Comparison of ENCODE assay signal across 29 cellular contexts in the genomic region with DNA sequence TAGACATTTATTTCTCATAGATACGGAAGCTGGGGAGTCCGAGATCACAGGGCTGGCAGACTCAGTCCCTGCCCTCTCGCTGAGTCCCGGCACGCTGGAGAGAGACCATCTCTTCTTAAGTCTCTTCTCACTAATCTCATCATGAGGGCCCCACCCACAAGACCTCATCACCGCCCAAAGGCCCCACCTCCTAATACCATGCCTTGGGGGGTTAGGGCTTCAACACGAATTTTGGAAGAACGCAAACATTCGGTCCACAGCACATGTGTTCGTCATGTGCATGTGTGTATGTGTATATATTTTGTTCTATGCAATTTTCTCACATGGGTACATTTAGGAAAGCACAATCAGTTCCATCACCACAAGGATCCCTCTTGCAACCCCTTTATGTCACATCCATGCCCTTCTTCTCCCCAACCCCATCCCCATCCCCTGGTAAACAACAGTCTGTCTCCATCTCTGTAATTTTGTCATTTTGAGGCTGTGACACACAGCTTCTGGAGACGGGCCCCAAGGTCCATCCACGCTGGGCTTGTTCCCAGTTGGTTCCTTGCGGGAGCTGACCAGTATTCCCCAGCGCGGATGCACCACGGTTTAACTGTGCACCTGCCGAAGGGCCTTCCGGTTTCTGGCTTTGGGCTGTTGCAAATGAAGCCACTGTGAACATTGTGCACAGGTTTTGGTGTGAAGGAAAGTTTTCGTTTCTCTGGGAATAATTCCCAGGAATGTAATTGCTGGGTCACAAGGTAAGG.
A peak's percentile ranks its signal among the peaks of the same experiment; 100 is the strongest.
DNase-seq lines count a peak whose midpoint lies in the region; ATAC-seq, FAIRE-seq and TF ChIP-seq lines count a peak whose summit lies in the region.
"Had no signal": no experiment of that assay in that cellular context is flagged by ENCODE, and none has a peak within 500 bp of the region (broad histone marks: within the 10 kb centered on the region; RNA-seq: fewer than 3 reads in every experiment).

No MANE protein-coding gene starts in this region.

- H3K27ac ChIP-seq in kidney (ENCODE audit: low read depth in 2 of 2, low read length in 2 of 2) (no peak overlapping the region), foreskin keratinocyte (no peak overlapping the region)
- H3K27ac ChIP-seq: A549; BLaER1 treated with 17β-estradiol and CSF1 and Interleukin-3, amounts not matched to agents 10 nM and 100 nM; GM23248; SJSA1 had no signal

- H3K36me3 Mint-ChIP-seq in CD14-positive monocyte = no peaks in the 10 kb centered on the region
- H3K36me3 Mint-ChIP-seq in osteocyte (ENCODE audit: unreplicated experiment) = no peaks in the 10 kb centered on the region
- H3K36me3 Mint-ChIP-seq: CD4-positive, alpha-beta memory T cell had no signal

- H3K27me3 Mint-ChIP-seq in CD14-positive monocyte (ENCODE audit: low read depth in 3 of 3) (peaks cover 0 to 2% (median 2%) of the 10 kb centered on the region in 3 donors), osteocyte (ENCODE audit: unreplicated experiment) (peaks cover 14% of the 10 kb centered on the region)

- no peaks in the 10 kb centered on the region for H3K4me1 Mint-ChIP-seq in CD14-positive monocyte
- no peaks in the 10 kb centered on the region for H3K4me1 Mint-ChIP-seq in osteocyte (ENCODE audit: unreplicated experiment)
- H3K4me1 Mint-ChIP-seq: CD4-positive, alpha-beta memory T cell had no signal

- H3K36me3 ChIP-seq in H7 (replicated peaks; ENCODE audit: control insufficient read depth, insufficient read depth, low read length) = no peaks in the 10 kb centered on the region
- H3K36me3 ChIP-seq in kidney (ENCODE audit: control insufficient read depth in 1 of 2, insufficient read depth in 2 of 2, low read length in 2 of 2) = no peaks in the 10 kb centered on the region
- H3K36me3 ChIP-seq: BLaER1 treated with 17β-estradiol and CSF1 and Interleukin-3, amounts not matched to agents 10 nM and 100 nM; MG63; SJSA1 had no signal

- H3K27ac Mint-ChIP-seq in CD14-positive monocyte (no peak overlapping the region), osteocyte (ENCODE audit: unreplicated experiment) (no peak overlapping the region)
- H3K27ac Mint-ChIP-seq: CD4-positive, alpha-beta memory T cell had no signal

- H3K27me3 ChIP-seq in H7 (ENCODE audit: control insufficient read depth, insufficient read depth, low read length) (no peaks in the 10 kb centered on the region), foreskin keratinocyte (no peaks in the 10 kb centered on the region)
- H3K27me3 ChIP-seq: MG63, SJSA1 had no signal

- no peak for TF ChIP-seq CTCF in CD14-positive monocyte (IDR thresholded peaks at IDR 0.05)
- TF ChIP-seq CTCF in kidney (IDR thresholded peaks at IDR 0.05; ENCODE audit: borderline replicate concordance, extremely low read depth, insufficient read depth) = no peak
- TF ChIP-seq CTCF in osteocyte (IDR thresholded peaks at IDR 0.05) = no peak
- no peak for TF ChIP-seq CTCF in foreskin keratinocyte (conservative IDR thresholded peaks at IDR 0.05)

- ATAC-seq in foreskin keratinocyte (no peak), GM21423 (IDR thresholded peaks at IDR 0.05; ENCODE audit: unreplicated experiment) (no peak)
- ATAC-seq: A549 had no signal

- FAIRE-seq in kidney (lab: Jason Lieb, UNC) = no peak
- FAIRE-seq: A549, G401.6 had no signal

- peaks cover 0 to 6% (median 3%) of the 10 kb centered on the region in 7 donors for H3K9me3 Mint-ChIP-seq in CD14-positive monocyte
- H3K9me3 Mint-ChIP-seq in osteocyte (ENCODE audit: unreplicated experiment) = peaks cover 3% of the 10 kb centered on the region

- peak; percentile 11 for DNase-seq in CD14-positive monocyte (ENCODE audit: low spot score)
- peak; percentile 20 for DNase-seq in H7
- peak; percentile 22 for DNase-seq in kidney
- DNase-seq in osteocyte (ENCODE audit: extremely low spot score, unreplicated experiment) = peak; percentile 75
- no peak for DNase-seq in foreskin keratinocyte
- no peak for DNase-seq in NCI-H2029 treated with DMSO at 0.1 percent for 48 hours (lab: John Stamatoyannopoulos, UW)
- DNase-seq: AML-193; CD4-positive, alpha-beta memory T cell; COR-L47; DMS53; GM23248; IMR-90; KG1; MG63; NCI-H1105 treated with DMSO at 0.1 percent for 48 hours; NCI-H146; NCI-H1930; NCI-H446 treated with DMSO at 0.1 percent for 48 hours; NCI-H526; NCI-H82; NK-92 treated with Interleukin-12 subunit alpha and Interleukin-12 subunit beta, amount 100 ng/mL, for 24 hours; Right ventricle myocardium superior; RPMI8226 had no signal

- H3K4me1 ChIP-seq in kidney (ENCODE audit: control insufficient read depth in 1 of 2, insufficient read depth in 1 of 2, low read depth in 1 of 2, low read length in 2 of 2) = no peaks in the 10 kb centered on the region
- no peaks in the 10 kb centered on the region for H3K4me1 ChIP-seq in foreskin keratinocyte
- H3K4me1 ChIP-seq: A549; BLaER1 treated with 17β-estradiol and CSF1 and Interleukin-3, amounts not matched to agents 10 nM and 100 nM; SJSA1 had no signal

- H3K9me3 ChIP-seq in kidney (ENCODE audit: control insufficient read depth in 1 of 2, low read length in 2 of 2) = peaks cover 0 to 3% of the 10 kb centered on the region in 2 donors
- H3K9me3 ChIP-seq: A549, MG63, SJSA1 had no signal

- H3K4me3 Mint-ChIP-seq in CD14-positive monocyte (no peak overlapping the region), osteocyte (ENCODE audit: unreplicated experiment) (no peak overlapping the region)
- H3K4me3 Mint-ChIP-seq: CD4-positive, alpha-beta memory T cell; H9 had no signal

- intact Hi-C loops in CD14-positive monocyte (cut with micrococcal nuclease) = no loop called here
- intact Hi-C loops in kidney (cut with DNase I) = no loop called here

- H3K4me3 ChIP-seq in H7 (ENCODE audit: insufficient read depth, low read depth, low read length) = no peak overlapping the region
- no peak overlapping the region for H3K4me3 ChIP-seq in kidney (ENCODE audit: low read length in 2 of 2)
- H3K4me3 ChIP-seq: A549; BLaER1 treated with 17β-estradiol and CSF1 and Interleukin-3, amounts not matched to agents 10 nM and 100 nM; GM23248; MG63; SJSA1 had no signal

- no peak overlapping the region for H3K9ac ChIP-seq in kidney (ENCODE audit: low read length in 2 of 2)
- H3K9ac ChIP-seq: BLaER1 treated with 17β-estradiol and CSF1 and Interleukin-3, amounts not matched to agents 10 nM and 100 nM; GM23248 had no signal

Comparison
In these comparisons a context has a peak if more than half of its experiments do, and no peak if none do; other contexts are left out.
1. DNase-seq: peak in CD14-positive monocyte (single experiment), H7 (single experiment), kidney (single experiment) and osteocyte (single experiment); none in foreskin keratinocyte (0 of 2) and NCI-H2029 treated with DMSO at 0.1 percent for 48 hours (single experiment).